Comparison of ENCODE assay signal across 9 cellular contexts in the genomic region with DNA sequence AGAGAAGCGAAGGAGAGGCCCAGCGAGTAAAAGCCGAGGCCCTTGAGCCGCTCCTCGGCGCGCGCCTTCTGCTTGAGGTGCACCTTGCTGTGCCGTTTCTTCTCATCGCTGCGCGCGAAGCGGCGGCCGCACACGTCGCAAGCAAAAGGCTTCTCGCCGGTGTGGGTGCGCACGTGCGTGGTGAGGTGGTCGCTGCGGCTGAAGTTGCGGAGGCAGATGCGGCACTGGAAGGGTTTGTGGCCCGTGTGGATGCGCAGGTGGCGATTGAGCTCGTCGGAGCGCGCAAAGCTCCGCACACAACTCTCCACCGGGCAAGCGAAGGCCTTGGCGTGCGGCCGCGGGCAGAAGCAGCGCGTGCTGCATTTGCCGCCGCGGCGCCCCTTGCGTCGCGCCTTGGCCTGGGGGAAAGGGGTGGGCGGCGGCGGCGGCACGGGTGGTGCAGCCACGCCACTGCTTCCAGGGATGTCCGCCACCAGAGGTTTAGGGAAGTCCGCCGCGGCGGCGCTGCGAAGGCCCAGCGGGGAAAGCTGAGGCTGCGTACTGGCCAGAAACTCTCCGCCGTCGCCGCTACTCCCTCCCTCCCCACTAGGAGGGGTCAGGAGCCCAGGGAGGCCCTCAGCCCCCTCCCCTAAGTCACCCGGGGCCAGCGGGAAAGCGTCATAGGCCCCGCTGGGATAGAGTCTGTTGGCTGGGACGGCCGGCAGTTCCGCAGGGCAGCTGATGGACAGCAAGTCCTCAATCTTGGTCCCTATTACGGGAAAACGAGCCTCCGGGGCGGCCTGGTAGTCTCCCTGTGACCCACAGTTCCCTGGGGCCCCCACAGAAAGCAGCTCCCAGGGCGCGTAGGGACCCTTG. TPM values are rescaled to one million over a fixed set of nuclear protein-coding genes. Genes with fewer than 3 reads are reported as not detected.
DNase-seq lines count a peak whose midpoint lies in the region; ATAC-seq and TF ChIP-seq lines count a peak whose summit lies in the region.
"Had no signal": no experiment of that assay in that cellular context is flagged by ENCODE, and none has a peak within 500 bp of the region (broad histone marks: within the 10 kb centered on the region; RNA-seq: fewer than 3 reads in every experiment).

No MANE protein-coding gene starts in this region.

- H2AFZ ChIP-seq in DND-41 (ENCODE audit: low read depth, low read length) (no peak overlapping the region), neuron (ENCODE audit: low read depth, low read length) (peak overlapping the region; percentile 59)

- H3K4me3 ChIP-seq in DND-41 (ENCODE audit: low read depth in 1 of 2, low read length in 2 of 2) (no peak overlapping the region), colonic mucosa (peak overlapping the region; percentile 8), neuron (ENCODE audit: low read length) (peak overlapping the region; percentile 7)

- TF ChIP-seq CTCF in DND-41 (IDR thresholded peaks at IDR 0.05; ENCODE audit: borderline replicate concordance, extremely low read depth, low read length, poor library complexity, severe bottlenecking): peak; percentile 8
- TF ChIP-seq CTCF in colonic mucosa (IDR thresholded peaks at IDR 0.05): no peak
- TF ChIP-seq CTCF in RWPE1 (conservative IDR thresholded peaks at IDR 0.05; ENCODE audit: low read depth): no peak

- peaks cover 13% of the 10 kb centered on the region for H3K27me3 ChIP-seq in DND-41 (ENCODE audit: insufficient read depth, low read length, poor library complexity)
- H3K27me3 ChIP-seq in colonic mucosa: peaks cover 66% of the 10 kb centered on the region
- H3K27me3 ChIP-seq in neuron (ENCODE audit: insufficient read depth, low read length): peaks cover 80% of the 10 kb centered on the region

- no peaks in the 10 kb centered on the region for H3K79me2 ChIP-seq in DND-41 (ENCODE audit: insufficient read depth, low read length)

- no peaks in the 10 kb centered on the region for H4K20me1 ChIP-seq in DND-41 (ENCODE audit: insufficient read depth, low read length)

- no peak overlapping the region for H3K27ac ChIP-seq in DND-41 (ENCODE audit: low read length)
- H3K27ac ChIP-seq in colonic mucosa: no peak overlapping the region
- H3K27ac ChIP-seq in RWPE1: no peak overlapping the region

- H3K4me1 ChIP-seq in DND-41 (ENCODE audit: insufficient read depth, low read length): no peaks in the 10 kb centered on the region
- H3K4me1 ChIP-seq in colonic mucosa: peaks cover 6% of the 10 kb centered on the region
- peaks cover 10% of the 10 kb centered on the region for H3K4me1 ChIP-seq in neuron (ENCODE audit: insufficient read depth, low read length)

- intact Hi-C loops in colonic mucosa (cut with DNase I): no loop called here

- no peak overlapping the region for H3K4me2 ChIP-seq in DND-41 (ENCODE audit: insufficient read depth, low read length)

- no peak for DNase-seq in DND-41
- peak; percentile 34 for DNase-seq in NCI-H1092 treated with DMSO at 0.1 percent for 48 hours (lab: John Stamatoyannopoulos, UW)
- DNase-seq in colonic mucosa: no peak
- DNase-seq in kidney tubule cell (ENCODE audit: low spot score): no peak
- DNase-seq in RWPE1 (ENCODE audit: low spot score): no peak

- H3K9ac ChIP-seq in DND-41 (ENCODE audit: low read depth, low read length) (no peak overlapping the region), colonic mucosa (ENCODE audit: low read depth in 2 of 2, low read length in 2 of 2) (no peak overlapping the region)

- no peak for ATAC-seq in DND-41 (ENCODE audit: insufficient read depth, low read depth)
- no peak for ATAC-seq in GM18519 (IDR thresholded peaks at IDR 0.05; ENCODE audit: low FRiP score, unreplicated experiment)
- ATAC-seq in HG03571 (IDR thresholded peaks at IDR 0.05; ENCODE audit: unreplicated experiment): no peak

- H3K36me3 ChIP-seq in DND-41 (ENCODE audit: insufficient read depth, low read length) (no peaks in the 10 kb centered on the region), colonic mucosa (no peaks in the 10 kb centered on the region), neuron (ENCODE audit: insufficient read depth, low read length) (no peaks in the 10 kb centered on the region)

- POLR2A ChIA-PET in RWPE1 (lab: Yijun Ruan, JAX; ENCODE audit: low non-redundant PET): no interaction called here

- CTCF ChIA-PET in RWPE1 (lab: Yijun Ruan, JAX): interaction anchor here (0.5 to 1.2 kb wide), 4 partner anchors 13 to 47 kb away, joined by 3 to 7 read pairs (median 3); no protein-coding TSS in a partner anchor

- H3K9me3 ChIP-seq in DND-41 (ENCODE audit: insufficient read depth, low read length, severe bottlenecking) (no peaks in the 10 kb centered on the region), colonic mucosa (no peaks in the 10 kb centered on the region), neuron (ENCODE audit: low read length) (no peaks in the 10 kb centered on the region)

RNA-seq across cellular contexts. Expression of a gene that starts 1.7 kb away (rescaled TPM):
- not detected for total RNA-seq in colonic mucosa
- total RNA-seq: M059J had no signal

RNA-seq across cellular contexts. Expression of a gene that starts 7.4 kb away (rescaled TPM):
- total RNA-seq in colonic mucosa: 1 to 10 TPM; 2.4 to 2.5 TPM

RNA-seq across cellular contexts. Expression of a gene that starts 57.6 kb away (rescaled TPM):
- total RNA-seq in colonic mucosa: 100 to 1,000 TPM; 147 to 353 TPM

RNA-seq across cellular contexts. Expression of a gene that starts 58.6 kb away (rescaled TPM):
- total RNA-seq in colonic mucosa: 10 to 100 TPM; 36.2 to 47.5 TPM

Comparison
In these comparisons a context has a peak if more than half of its experiments do, and no peak if none do; other contexts are left out.
1. H3K4me3 ChIP-seq: peak in colonic mucosa (single experiment) and neuron (single experiment); none in DND-41 (0 of 2).